ENCODE assay signal across 8 cellular contexts in genomic region chr20:10673831-10674683, GRCh38. TPM values are rescaled to one million over a fixed set of nuclear protein-coding genes. Genes with fewer than 3 reads are reported as not detected.
DNase-seq lines count a peak whose midpoint lies in the region; ATAC-seq and TF ChIP-seq lines count a peak whose summit lies in the region.

Gene JAG1, minus strand, starts transcription at chr20:10673999. Its CDS starts 469 bp downstream, at chr20:10673530.

- intact Hi-C loops in CD14-positive monocyte (cut with micrococcal nuclease), result loop anchor here (5.0 to 10.0 kb wide), 4 partner anchors 189 to 679 kb away; partner anchors contain the start of gene MKKS (in 2 of the 2)

- H3K27ac Mint-ChIP-seq in CD14-positive monocyte, result peak within 1 kb of the TSS; percentile 85 to 96 (median 92)

- no peaks in the 10 kb centered on the region for H3K9me3 Mint-ChIP-seq in CD14-positive monocyte

- H3K36me3 ChIP-seq in WERI-Rb-1, result no peaks in the 10 kb centered on the region

- H3K36me3 Mint-ChIP-seq in CD14-positive monocyte, result peaks cover 7 to 13% of the 10 kb centered on the region in 2 donors

- H3K9me3 ChIP-seq in WERI-Rb-1 (ENCODE audit: severe bottlenecking), result no peaks in the 10 kb centered on the region

- H3K4me3 Mint-ChIP-seq in CD14-positive monocyte, result peak within 1 kb of the TSS; percentile 95 to 97

- H3K27me3 Mint-ChIP-seq in CD14-positive monocyte (ENCODE audit: low read depth in 3 of 3), result peaks cover 31 to 33% (median 32%) of the 10 kb centered on the region in 3 donors

- H3K27ac ChIP-seq in WERI-Rb-1, result peak within 1 kb of the TSS; percentile 39

- H3K27me3 ChIP-seq in WERI-Rb-1 (ENCODE audit: insufficient read depth, low read depth, severe bottlenecking), result peaks cover 7% of the 10 kb centered on the region

- ATAC-seq in GM19043 (IDR thresholded peaks at IDR 0.05; ENCODE audit: low read depth, unreplicated experiment), result peak; percentile 46
- ATAC-seq in HG03159 (IDR thresholded peaks at IDR 0.05; ENCODE audit: unreplicated experiment), result peak; percentile 59

- peaks cover 28% of the 10 kb centered on the region for H3K4me1 Mint-ChIP-seq in CD14-positive monocyte

- peak; percentile 92 for DNase-seq in CD14-positive monocyte (ENCODE audit: low spot score)
- DNase-seq in NCI-H2196 (lab: John Stamatoyannopoulos, UW; ENCODE audit: unreplicated experiment), result peak; percentile 91
- DNase-seq in WERI-Rb-1, result peak; percentile 92
- peak; percentile 96 for DNase-seq in dermis blood vessel endothelial cell
- DNase-seq in left kidney (ENCODE audit: low read depth, low spot score), result peak; percentile 99
- peak; percentile 35 for DNase-seq in stimulated activated CD4-positive, alpha-beta T cell treated with anti-CD3 and anti-CD28 coated beads, Interleukin-4, amount 100 ng/mL, for 1 hour

- TF ChIP-seq CTCF in CD14-positive monocyte (IDR thresholded peaks at IDR 0.05) (no peak), WERI-Rb-1 (IDR thresholded peaks at IDR 0.05; ENCODE audit: low read depth, low read length) (no peak)

- H3K4me3 ChIP-seq in WERI-Rb-1 (ENCODE audit: low read depth, low read length), result peak within 1 kb of the TSS; percentile 83

RNA-seq across cellular contexts. Expression of gene JAG1, which starts in this region (rescaled TPM):
- polyA plus RNA-seq in CD14-positive monocyte, result under 1 TPM; 0.70 to 0.85 TPM
- 124 and 203 TPM in 2 replicates for total RNA-seq in dermis blood vessel endothelial cell

Comparison
In these comparisons a context has a peak if more than half of its experiments do, and no peak if none do; other contexts are left out.
1. Peak in every context shown above with its lines: DNase-seq, ATAC-seq, H3K4me3 ChIP-seq and H3K27ac ChIP-seq.
2. Peak in DNase-seq in CD14-positive monocyte; RNA of the gene not detected or under 1 TPM.
3. DNase-seq: peak in every context shown above with its lines; median percentile 99 in left kidney; 96 in dermis blood vessel endothelial cell; 92 in CD14-positive monocyte; 92 in WERI-Rb-1; 91 in NCI-H2196; 35 in stimulated activated CD4-positive, alpha-beta T cell treated with anti-CD3 and anti-CD28 coated beads, Interleukin-4, amount 100 ng/mL, for 1 hour.